Comparison of ENCODE assay signal across 1 cellular context in the genomic region with DNA sequence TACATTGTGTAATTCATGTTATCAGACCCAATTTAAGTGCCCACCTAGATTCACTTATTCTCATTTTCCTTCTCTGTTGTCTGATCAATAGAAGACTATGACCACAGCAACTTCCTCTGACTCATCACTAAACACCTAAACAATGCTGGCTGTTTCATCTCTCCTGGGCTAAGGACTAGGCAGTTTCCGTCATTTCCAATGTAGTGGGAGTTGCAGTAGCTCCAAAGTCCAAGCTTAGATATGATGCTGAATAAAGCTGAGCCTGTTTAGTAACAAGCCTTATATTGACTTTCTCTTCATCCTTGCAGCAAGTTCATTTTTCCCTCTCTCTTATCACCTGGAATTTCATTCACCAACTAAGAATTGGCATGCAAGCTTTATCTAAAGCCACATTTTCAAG.
TF ChIP-seq lines count a peak whose summit lies in the region.

No MANE protein-coding gene starts in this region.

TF ChIP-seq in HepG2, 621 proteins besides CTCF, POLR2A, EP300 and RAD21 (continues in another document):
- TF ChIP-seq SOX13 (IDR thresholded peaks at IDR 0.05) = no peak
- peak in 1 of 2 experiments; percentile 51; a peak in 2 of 4 replicates for TF ChIP-seq SOX13 (CRISPR knock-in tag; conservative IDR thresholded peaks at IDR 0.05 in 1 of 2, IDR thresholded peaks at IDR 0.05 in 1 of 2)
- no peak for TF ChIP-seq HMGA1 (CRISPR knock-in tag; conservative IDR thresholded peaks at IDR 0.05)
- TF ChIP-seq MAFK (conservative IDR thresholded peaks at IDR 0.05 in 1 of 2, IDR thresholded peaks at IDR 0.05 in 1 of 2; ENCODE audit: low read length in 2 of 2) = peak; percentile 26 to 68; a peak in 3 of 4 replicates
- TF ChIP-seq FOXA3 (CRISPR knock-in tag; IDR thresholded peaks at IDR 0.05) = peak; percentile 56
- no peak for TF ChIP-seq ZNF607 (CRISPR knock-in tag; IDR thresholded peaks at IDR 0.05; ENCODE audit: borderline replicate concordance)
- TF ChIP-seq GABPB1 (CRISPR knock-in tag; IDR thresholded peaks at IDR 0.05) = peak; percentile 35; the same call in 1 of the 2 replicates
- no peak for TF ChIP-seq SOX6 (IDR thresholded peaks at IDR 0.05)
- TF ChIP-seq SOX6 (CRISPR knock-in tag; IDR thresholded peaks at IDR 0.05) = peak; percentile 64; the same call in 1 of the 2 replicates
- peak; percentile 86; the same call in 1 of the 2 replicates for TF ChIP-seq JUNB (CRISPR knock-in tag; IDR thresholded peaks at IDR 0.05; ENCODE audit: borderline replicate concordance)
- no peak for TF ChIP-seq ZNF747 (CRISPR knock-in tag; IDR thresholded peaks at IDR 0.05; ENCODE audit: borderline replicate concordance)
- TF ChIP-seq, protein P1, sequence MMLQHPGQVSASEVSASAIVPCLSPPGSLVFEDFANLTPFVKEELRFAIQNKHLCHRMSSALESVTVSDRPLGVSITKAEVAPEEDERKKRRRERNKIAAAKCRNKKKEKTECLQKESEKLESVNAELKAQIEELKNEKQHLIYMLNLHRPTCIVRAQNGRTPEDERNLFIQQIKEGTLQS (CRISPR knock-in tag; IDR thresholded peaks at IDR 0.05) = peak; percentile 66; the same call in 1 of the 2 replicates
- 0 out of 2 replicates have a peak, but pooled peaks have one; percentile 31 for TF ChIP-seq KDM6A (CRISPR knock-in tag; IDR thresholded peaks at IDR 0.05; ENCODE audit: low read depth)
- peak; percentile 34; the same call in 1 of the 2 replicates for TF ChIP-seq MAFF (IDR thresholded peaks at IDR 0.05; ENCODE audit: low read depth, low read length)
- TF ChIP-seq, protein P2, sequence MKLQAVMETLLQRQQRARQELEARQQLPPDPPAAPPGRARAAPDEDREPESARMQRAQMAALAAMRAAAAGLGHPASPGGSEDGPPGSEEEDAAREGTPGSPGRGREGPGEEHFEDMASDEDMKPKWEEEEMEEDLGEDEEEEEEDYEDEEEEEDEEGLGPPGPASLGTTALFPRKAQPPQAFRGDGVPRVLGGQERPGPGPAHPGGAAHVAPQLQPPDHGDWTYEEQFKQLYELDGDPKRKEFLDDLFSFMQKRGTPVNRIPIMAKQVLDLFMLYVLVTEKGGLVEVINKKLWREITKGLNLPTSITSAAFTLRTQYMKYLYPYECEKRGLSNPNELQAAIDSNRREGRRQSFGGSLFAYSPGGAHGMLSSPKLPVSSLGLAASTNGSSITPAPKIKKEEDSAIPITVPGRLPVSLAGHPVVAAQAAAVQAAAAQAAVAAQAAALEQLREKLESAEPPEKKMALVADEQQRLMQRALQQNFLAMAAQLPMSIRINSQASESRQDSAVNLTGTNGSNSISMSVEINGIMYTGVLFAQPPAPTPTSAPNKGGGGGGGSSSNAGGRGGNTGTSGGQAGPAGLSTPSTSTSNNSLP (IDR thresholded peaks at IDR 0.05; ENCODE audit: low read depth, low read length) = peak; percentile 72
- no peak for TF ChIP-seq PAX8 (CRISPR knock-in tag; IDR thresholded peaks at IDR 0.05; ENCODE audit: borderline replicate concordance)
- peak; percentile 29 for TF ChIP-seq ASH2L (IDR thresholded peaks at IDR 0.05; ENCODE audit: insufficient read length, low read depth, low read length)
- TF ChIP-seq, protein P3, sequence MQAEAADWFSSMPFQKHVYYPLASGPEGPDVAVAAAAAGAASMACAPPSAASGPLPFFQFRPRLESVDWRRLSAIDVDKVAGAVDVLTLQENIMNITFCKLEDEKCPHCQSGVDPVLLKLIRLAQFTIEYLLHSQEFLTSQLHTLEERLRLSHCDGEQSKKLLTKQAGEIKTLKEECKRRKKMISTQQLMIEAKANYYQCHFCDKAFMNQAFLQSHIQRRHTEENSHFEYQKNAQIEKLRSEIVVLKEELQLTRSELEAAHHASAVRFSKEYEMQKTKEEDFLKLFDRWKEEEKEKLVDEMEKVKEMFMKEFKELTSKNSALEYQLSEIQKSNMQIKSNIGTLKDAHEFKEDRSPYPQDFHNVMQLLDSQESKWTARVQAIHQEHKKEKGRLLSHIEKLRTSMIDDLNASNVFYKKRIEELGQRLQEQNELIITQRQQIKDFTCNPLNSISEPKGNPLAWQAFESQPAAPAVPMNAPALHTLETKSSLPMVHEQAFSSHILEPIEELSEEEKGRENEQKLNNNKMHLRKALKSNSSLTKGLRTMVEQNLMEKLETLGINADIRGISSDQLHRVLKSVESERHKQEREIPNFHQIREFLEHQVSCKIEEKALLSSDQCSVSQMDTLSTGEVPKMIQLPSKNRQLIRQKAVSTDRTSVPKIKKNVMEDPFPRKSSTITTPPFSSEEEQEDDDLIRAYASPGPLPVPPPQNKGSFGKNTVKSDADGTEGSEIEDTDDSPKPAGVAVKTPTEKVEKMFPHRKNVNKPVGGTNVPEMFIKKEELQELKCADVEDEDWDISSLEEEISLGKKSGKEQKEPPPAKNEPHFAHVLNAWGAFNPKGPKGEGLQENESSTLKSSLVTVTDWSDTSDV (CRISPR knock-in tag; IDR thresholded peaks at IDR 0.05) = no peak
- TF ChIP-seq FOSL2 (CRISPR knock-in tag; IDR thresholded peaks at IDR 0.05) = peak; percentile 92
- TF ChIP-seq RCOR2 (CRISPR knock-in tag; IDR thresholded peaks at IDR 0.05) = peak; percentile 15; the same call in 1 of the 2 replicates
- no peak for TF ChIP-seq ZNF567 (CRISPR knock-in tag; IDR thresholded peaks at IDR 0.05; ENCODE audit: borderline replicate concordance)
- TF ChIP-seq, protein P4, sequence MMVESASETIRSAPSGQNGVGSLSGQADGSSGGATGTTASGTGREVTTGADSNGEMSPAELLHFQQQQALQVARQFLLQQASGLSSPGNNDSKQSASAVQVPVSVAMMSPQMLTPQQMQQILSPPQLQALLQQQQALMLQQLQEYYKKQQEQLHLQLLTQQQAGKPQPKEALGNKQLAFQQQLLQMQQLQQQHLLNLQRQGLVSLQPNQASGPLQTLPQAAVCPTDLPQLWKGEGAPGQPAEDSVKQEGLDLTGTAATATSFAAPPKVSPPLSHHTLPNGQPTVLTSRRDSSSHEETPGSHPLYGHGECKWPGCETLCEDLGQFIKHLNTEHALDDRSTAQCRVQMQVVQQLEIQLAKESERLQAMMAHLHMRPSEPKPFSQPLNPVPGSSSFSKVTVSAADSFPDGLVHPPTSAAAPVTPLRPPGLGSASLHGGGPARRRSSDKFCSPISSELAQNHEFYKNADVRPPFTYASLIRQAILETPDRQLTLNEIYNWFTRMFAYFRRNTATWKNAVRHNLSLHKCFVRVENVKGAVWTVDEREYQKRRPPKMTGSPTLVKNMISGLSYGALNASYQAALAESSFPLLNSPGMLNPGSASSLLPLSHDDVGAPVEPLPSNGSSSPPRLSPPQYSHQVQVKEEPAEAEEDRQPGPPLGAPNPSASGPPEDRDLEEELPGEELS (CRISPR knock-in tag; IDR thresholded peaks at IDR 0.05) = peak; percentile 61; the same call in 1 of the 2 replicates
- TF ChIP-seq, protein P5, sequence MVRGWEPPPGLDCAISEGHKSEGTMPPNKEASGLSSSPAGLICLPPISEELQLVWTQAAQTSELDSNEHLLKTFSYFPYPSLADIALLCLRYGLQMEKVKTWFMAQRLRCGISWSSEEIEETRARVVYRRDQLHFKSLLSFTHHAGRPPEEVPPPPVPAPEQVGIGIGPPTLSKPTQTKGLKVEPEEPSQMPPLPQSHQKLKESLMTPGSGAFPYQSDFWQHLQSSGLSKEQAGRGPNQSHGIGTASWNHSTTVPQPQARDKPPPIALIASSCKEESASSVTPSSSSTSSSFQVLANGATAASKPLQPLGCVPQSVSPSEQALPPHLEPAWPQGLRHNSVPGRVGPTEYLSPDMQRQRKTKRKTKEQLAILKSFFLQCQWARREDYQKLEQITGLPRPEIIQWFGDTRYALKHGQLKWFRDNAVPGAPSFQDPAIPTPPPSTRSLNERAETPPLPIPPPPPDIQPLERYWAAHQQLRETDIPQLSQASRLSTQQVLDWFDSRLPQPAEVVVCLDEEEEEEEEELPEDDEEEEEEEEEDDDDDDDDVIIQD (CRISPR knock-in tag; IDR thresholded peaks at IDR 0.05; ENCODE audit: low read depth) = peak; percentile 58; the same call in 1 of the 2 replicates
- peak; percentile 32 for TF ChIP-seq HNF4A (CRISPR knock-in tag; IDR thresholded peaks at IDR 0.05)
- TF ChIP-seq FOSL1 (CRISPR knock-in tag; IDR thresholded peaks at IDR 0.05; ENCODE audit: borderline replicate concordance) = peak; percentile 74
- TF ChIP-seq GATAD2A (CRISPR knock-in tag; IDR thresholded peaks at IDR 0.05) = peak; percentile 62
- TF ChIP-seq, protein P6, sequence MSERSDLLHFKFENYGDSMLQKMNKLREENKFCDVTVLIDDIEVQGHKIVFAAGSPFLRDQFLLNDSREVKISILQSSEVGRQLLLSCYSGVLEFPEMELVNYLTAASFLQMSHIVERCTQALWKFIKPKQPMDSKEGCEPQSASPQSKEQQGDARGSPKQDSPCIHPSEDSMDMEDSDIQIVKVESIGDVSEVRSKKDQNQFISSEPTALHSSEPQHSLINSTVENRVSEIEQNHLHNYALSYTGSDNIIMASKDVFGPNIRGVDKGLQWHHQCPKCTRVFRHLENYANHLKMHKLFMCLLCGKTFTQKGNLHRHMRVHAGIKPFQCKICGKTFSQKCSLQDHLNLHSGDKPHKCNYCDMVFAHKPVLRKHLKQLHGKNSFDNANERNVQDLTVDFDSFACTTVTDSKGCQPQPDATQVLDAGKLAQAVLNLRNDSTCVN (CRISPR knock-in tag; IDR thresholded peaks at IDR 0.05; ENCODE audit: borderline replicate concordance) = no peak
- TF ChIP-seq, protein P7, sequence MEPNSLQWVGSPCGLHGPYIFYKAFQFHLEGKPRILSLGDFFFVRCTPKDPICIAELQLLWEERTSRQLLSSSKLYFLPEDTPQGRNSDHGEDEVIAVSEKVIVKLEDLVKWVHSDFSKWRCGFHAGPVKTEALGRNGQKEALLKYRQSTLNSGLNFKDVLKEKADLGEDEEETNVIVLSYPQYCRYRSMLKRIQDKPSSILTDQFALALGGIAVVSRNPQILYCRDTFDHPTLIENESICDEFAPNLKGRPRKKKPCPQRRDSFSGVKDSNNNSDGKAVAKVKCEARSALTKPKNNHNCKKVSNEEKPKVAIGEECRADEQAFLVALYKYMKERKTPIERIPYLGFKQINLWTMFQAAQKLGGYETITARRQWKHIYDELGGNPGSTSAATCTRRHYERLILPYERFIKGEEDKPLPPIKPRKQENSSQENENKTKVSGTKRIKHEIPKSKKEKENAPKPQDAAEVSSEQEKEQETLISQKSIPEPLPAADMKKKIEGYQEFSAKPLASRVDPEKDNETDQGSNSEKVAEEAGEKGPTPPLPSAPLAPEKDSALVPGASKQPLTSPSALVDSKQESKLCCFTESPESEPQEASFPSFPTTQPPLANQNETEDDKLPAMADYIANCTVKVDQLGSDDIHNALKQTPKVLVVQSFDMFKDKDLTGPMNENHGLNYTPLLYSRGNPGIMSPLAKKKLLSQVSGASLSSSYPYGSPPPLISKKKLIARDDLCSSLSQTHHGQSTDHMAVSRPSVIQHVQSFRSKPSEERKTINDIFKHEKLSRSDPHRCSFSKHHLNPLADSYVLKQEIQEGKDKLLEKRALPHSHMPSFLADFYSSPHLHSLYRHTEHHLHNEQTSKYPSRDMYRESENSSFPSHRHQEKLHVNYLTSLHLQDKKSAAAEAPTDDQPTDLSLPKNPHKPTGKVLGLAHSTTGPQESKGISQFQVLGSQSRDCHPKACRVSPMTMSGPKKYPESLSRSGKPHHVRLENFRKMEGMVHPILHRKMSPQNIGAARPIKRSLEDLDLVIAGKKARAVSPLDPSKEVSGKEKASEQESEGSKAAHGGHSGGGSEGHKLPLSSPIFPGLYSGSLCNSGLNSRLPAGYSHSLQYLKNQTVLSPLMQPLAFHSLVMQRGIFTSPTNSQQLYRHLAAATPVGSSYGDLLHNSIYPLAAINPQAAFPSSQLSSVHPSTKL (CRISPR knock-in tag; IDR thresholded peaks at IDR 0.05) = peak; percentile 76
- peak; percentile 62; the same call in 1 of the 2 replicates for TF ChIP-seq ELF3 (CRISPR knock-in tag; IDR thresholded peaks at IDR 0.05)
- peak; percentile 42; the same call in 1 of the 2 replicates for TF ChIP-seq TCF7 (IDR thresholded peaks at IDR 0.05; ENCODE audit: low read depth)
- TF ChIP-seq HNF4G (IDR thresholded peaks at IDR 0.05; ENCODE audit: borderline replicate concordance, low read depth, low read length) = peak; percentile 39; the same call in 1 of the 2 replicates
- peak; percentile 28; the same call in 1 of the 2 replicates for TF ChIP-seq HNF4G (CRISPR knock-in tag; IDR thresholded peaks at IDR 0.05; ENCODE audit: borderline replicate concordance, low read depth)
- TF ChIP-seq, protein P8, sequence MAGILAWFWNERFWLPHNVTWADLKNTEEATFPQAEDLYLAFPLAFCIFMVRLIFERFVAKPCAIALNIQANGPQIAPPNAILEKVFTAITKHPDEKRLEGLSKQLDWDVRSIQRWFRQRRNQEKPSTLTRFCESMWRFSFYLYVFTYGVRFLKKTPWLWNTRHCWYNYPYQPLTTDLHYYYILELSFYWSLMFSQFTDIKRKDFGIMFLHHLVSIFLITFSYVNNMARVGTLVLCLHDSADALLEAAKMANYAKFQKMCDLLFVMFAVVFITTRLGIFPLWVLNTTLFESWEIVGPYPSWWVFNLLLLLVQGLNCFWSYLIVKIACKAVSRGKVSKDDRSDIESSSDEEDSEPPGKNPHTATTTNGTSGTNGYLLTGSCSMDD (CRISPR knock-in tag; IDR thresholded peaks at IDR 0.05) = no peak
- peak; percentile 46; the same call in 1 of the 2 replicates for TF ChIP-seq NCOR1 (IDR thresholded peaks at IDR 0.05; ENCODE audit: borderline replicate concordance, low read length)
- no peak for TF ChIP-seq FOXA1 (IDR thresholded peaks at IDR 0.05)
- peak; percentile 43; the same call in 1 of the 2 replicates for TF ChIP-seq FOXA1 (CRISPR knock-in tag; IDR thresholded peaks at IDR 0.05)
- TF ChIP-seq, protein P9, sequence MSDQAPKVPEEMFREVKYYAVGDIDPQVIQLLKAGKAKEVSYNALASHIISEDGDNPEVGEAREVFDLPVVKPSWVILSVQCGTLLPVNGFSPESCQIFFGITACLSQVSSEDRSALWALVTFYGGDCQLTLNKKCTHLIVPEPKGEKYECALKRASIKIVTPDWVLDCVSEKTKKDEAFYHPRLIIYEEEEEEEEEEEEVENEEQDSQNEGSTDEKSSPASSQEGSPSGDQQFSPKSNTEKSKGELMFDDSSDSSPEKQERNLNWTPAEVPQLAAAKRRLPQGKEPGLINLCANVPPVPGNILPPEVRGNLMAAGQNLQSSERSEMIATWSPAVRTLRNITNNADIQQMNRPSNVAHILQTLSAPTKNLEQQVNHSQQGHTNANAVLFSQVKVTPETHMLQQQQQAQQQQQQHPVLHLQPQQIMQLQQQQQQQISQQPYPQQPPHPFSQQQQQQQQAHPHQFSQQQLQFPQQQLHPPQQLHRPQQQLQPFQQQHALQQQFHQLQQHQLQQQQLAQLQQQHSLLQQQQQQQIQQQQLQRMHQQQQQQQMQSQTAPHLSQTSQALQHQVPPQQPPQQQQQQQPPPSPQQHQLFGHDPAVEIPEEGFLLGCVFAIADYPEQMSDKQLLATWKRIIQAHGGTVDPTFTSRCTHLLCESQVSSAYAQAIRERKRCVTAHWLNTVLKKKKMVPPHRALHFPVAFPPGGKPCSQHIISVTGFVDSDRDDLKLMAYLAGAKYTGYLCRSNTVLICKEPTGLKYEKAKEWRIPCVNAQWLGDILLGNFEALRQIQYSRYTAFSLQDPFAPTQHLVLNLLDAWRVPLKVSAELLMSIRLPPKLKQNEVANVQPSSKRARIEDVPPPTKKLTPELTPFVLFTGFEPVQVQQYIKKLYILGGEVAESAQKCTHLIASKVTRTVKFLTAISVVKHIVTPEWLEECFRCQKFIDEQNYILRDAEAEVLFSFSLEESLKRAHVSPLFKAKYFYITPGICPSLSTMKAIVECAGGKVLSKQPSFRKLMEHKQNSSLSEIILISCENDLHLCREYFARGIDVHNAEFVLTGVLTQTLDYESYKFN (CRISPR knock-in tag; conservative IDR thresholded peaks at IDR 0.05) = peak; percentile 55
- TF ChIP-seq CREB1 (IDR thresholded peaks at IDR 0.05) = no peak; the same call in 1 of the 2 replicates
- TF ChIP-seq CREB1 (CRISPR knock-in tag; IDR thresholded peaks at IDR 0.05) = 0 out of 2 replicates have a peak, but pooled peaks have one; percentile 36
- peak; percentile 60; the same call in 1 of the 2 replicates for TF ChIP-seq ZNF644 (CRISPR knock-in tag; IDR thresholded peaks at IDR 0.05; ENCODE audit: low read depth)
- no peak for TF ChIP-seq FOXP1 (IDR thresholded peaks at IDR 0.05)
- TF ChIP-seq FOXP1 (CRISPR knock-in tag; IDR thresholded peaks at IDR 0.05) = peak; percentile 84
- peak; percentile 80; the same call in 1 of the 2 replicates for TF ChIP-seq ETV5 (CRISPR knock-in tag; IDR thresholded peaks at IDR 0.05; ENCODE audit: borderline replicate concordance)
